In the genomic region with DNA sequence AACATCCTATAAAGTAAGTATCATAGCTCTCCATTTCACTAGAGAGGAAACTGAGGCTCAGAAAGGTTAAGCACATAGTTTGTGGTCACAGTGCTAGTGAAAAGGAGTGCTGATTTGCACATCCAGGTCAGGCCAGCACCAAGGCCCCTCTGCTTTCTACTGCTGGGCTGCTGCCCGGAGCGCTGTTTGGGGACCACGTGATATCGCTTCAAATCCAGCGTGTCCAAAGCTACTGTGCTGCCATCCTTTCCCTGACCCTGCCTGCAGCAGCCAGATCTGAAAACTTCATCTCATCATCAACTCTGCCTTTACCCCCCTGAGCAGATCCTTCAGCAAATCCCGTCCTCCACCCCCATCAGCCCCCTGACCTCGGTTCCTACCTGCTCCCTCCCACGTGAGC, we compare ENCODE assay signal across 24 cellular contexts.
"Had no signal": no experiment of that assay in that cellular context is flagged by ENCODE, and none has a peak within 500 bp of the region (broad histone marks: within the 10 kb centered on the region; RNA-seq: fewer than 3 reads in every experiment).

No MANE protein-coding gene starts in this region.

- H3K36me3 Mint-ChIP-seq: activated naive CD4-positive, alpha-beta T cell treated with anti-CD3 and anti-CD28 coated beads, Interleukin-2, amount 50 U/mL, for 72 hours; T-cell had no signal

- H3K9me3 Mint-ChIP-seq: activated CD4-positive, alpha-beta memory T cell treated with anti-CD3 and anti-CD28 coated beads, Interleukin-2, amount 10 ng/mL, durations not matched to agents 7 days and 5 days; activated naive CD4-positive, alpha-beta T cell treated with anti-CD3 and anti-CD28 coated beads, Interleukin-2, amount 50 U/mL, for 72 hours; activated T-cell treated with anti-CD3 and anti-CD28 coated beads, Interleukin-2, amount 50 U/mL, for 72 hours; activated T-helper 2 cell treated with anti-CD3 and anti-CD28 coated beads, Interferon-gamma antibody, Interleukin-2, Interleukin-4, amounts not matched to agents 10 μg/mL and 5 μg/mL and 100 μg/mL, durations not matched to agents 14 hours and 24 hours and 36 hours; IgD-negative memory B cell; T-cell had no signal

- H3K4me1 Mint-ChIP-seq: activated CD4-positive, alpha-beta T cell treated with anti-CD3 and anti-CD28 coated beads for 36 hours; T-cell had no signal

- H3K27me3 Mint-ChIP-seq: activated CD4-positive, alpha-beta T cell treated with anti-CD3 and anti-CD28 coated beads for 36 hours; IgD-negative memory B cell; T-cell had no signal

- H3K4me3 ChIP-seq: cardiac muscle cell had no signal

- H3K27ac ChIP-seq: brain microvascular endothelial cell, cardiac muscle cell, WERI-Rb-1 had no signal

- H3K4me3 Mint-ChIP-seq: activated CD4-positive, alpha-beta memory T cell treated with anti-CD3 and anti-CD28 coated beads, Interleukin-2, amount 10 ng/mL, durations not matched to agents 7 days and 5 days; activated CD4-positive, alpha-beta T cell treated with anti-CD3 and anti-CD28 coated beads for 36 hours; activated T-cell treated with anti-CD3 and anti-CD28 coated beads, Interleukin-2, amount 50 U/mL, for 72 hours; IgD-negative memory B cell; T-cell had no signal

- DNase-seq: activated CD4-positive, alpha-beta memory T cell treated with anti-CD3 and anti-CD28 coated beads, Interleukin-2, amount 10 ng/mL, durations not matched to agents 7 days and 5 days; activated CD4-positive, alpha-beta T cell treated with anti-CD3 and anti-CD28 coated beads for 36 hours; activated CD4-positive, alpha-beta T cell treated with anti-CD3 and anti-CD28 coated beads, Interleukin-2, amount 50 U/mL, for 1 hour; activated CD8-positive, alpha-beta memory T cell treated with anti-CD3 and anti-CD28 coated beads, Interleukin-2, amount 50 U/mL, for 4 hours; activated naive CD4-positive, alpha-beta T cell treated with Interleukin-2 at 50 U/mL for 16 hours; activated T-cell treated with anti-CD3 and anti-CD28 coated beads, Interleukin-2, amount 50 U/mL, for 72 hours; brain microvascular endothelial cell; cerebellar nuclear complex; KG1; NCI-H1092; NCI-H1417; NCI-H1930; NCI-H2171 treated with DMSO at 0.1 percent for 48 hours; NCI-H446; NCI-H524; PC-3; SHP77 treated with DMSO at 0.1 percent for 48 hours; T-cell; T-helper 2 cell; WERI-Rb-1 had no signal

- H3K36me3 ChIP-seq: brain microvascular endothelial cell, cardiac muscle cell, WERI-Rb-1 had no signal

- ATAC-seq: activated CD4-positive, alpha-beta T cell treated with anti-CD3 and anti-CD28 coated beads for 36 hours; activated naive CD4-positive, alpha-beta T cell treated with anti-CD3 and anti-CD28 coated beads, Interleukin-2, amount 50 U/mL, for 72 hours; activated T-cell treated with anti-CD3 and anti-CD28 coated beads, Interleukin-2, amount 50 U/mL, for 72 hours; PC-3; T-cell had no signal

- H3K27ac Mint-ChIP-seq: activated CD4-positive, alpha-beta memory T cell treated with anti-CD3 and anti-CD28 coated beads, Interleukin-2, amount 10 ng/mL, durations not matched to agents 7 days and 5 days; activated CD4-positive, alpha-beta T cell treated with anti-CD3 and anti-CD28 coated beads for 36 hours; activated naive CD4-positive, alpha-beta T cell treated with anti-CD3 and anti-CD28 coated beads, Interleukin-2, amount 50 U/mL, for 72 hours; activated T-cell treated with anti-CD3 and anti-CD28 coated beads, Interleukin-2, amount 50 U/mL, for 72 hours; activated T-helper 2 cell treated with anti-CD3 and anti-CD28 coated beads, Interferon-gamma antibody, Interleukin-2, Interleukin-4, amounts not matched to agents 10 μg/mL and 5 μg/mL and 100 μg/mL, durations not matched to agents 14 hours and 24 hours and 36 hours; T-cell had no signal
